In genomic region chr10:71267508-71268240, GRCh38 we compare ENCODE assay signal across 1 cellular context.
TF ChIP-seq lines count a peak whose summit lies in the region.

No MANE protein-coding gene starts in this region.

TF ChIP-seq in A549, 52 proteins besides CTCF, POLR2A, EP300 and RAD21:
- TF ChIP-seq CHD2 (IDR thresholded peaks at IDR 0.05; ENCODE audit: low read length, partially characterized antibody) (no peak), CBX2 (IDR thresholded peaks at IDR 0.05; ENCODE audit: borderline replicate concordance, low read depth) (no peak), CHD4 (IDR thresholded peaks at IDR 0.05; ENCODE audit: borderline replicate concordance) (no peak), EHMT2 (IDR thresholded peaks at IDR 0.05; ENCODE audit: low read depth) (no peak), HOXB13 (CRISPR knock-in tag; IDR thresholded peaks at IDR 0.05; ENCODE audit: low read depth) (no peak), MYC (IDR thresholded peaks at IDR 0.05; ENCODE audit: borderline replicate concordance, low read length) (no peak), ZC3H11A (IDR thresholded peaks at IDR 0.05) (no peak), RNF2 (IDR thresholded peaks at IDR 0.05; ENCODE audit: borderline replicate concordance, low read depth) (no peak), SMC3 (IDR thresholded peaks at IDR 0.05) (no peak), SREBF2 (IDR thresholded peaks at IDR 0.05) (no peak), TFCP2L1 (CRISPR knock-in tag; IDR thresholded peaks at IDR 0.05) (no peak), HDAC2 (IDR thresholded peaks at IDR 0.05) (no peak), HEYL (CRISPR knock-in tag; IDR thresholded peaks at IDR 0.05) (no peak), MAFK (IDR thresholded peaks at IDR 0.05; ENCODE audit: partially characterized antibody) (no peak)
- TF ChIP-seq, protein P1, sequence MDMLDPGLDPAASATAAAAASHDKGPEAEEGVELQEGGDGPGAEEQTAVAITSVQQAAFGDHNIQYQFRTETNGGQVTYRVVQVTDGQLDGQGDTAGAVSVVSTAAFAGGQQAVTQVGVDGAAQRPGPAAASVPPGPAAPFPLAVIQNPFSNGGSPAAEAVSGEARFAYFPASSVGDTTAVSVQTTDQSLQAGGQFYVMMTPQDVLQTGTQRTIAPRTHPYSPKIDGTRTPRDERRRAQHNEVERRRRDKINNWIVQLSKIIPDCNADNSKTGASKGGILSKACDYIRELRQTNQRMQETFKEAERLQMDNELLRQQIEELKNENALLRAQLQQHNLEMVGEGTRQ (IDR thresholded peaks at IDR 0.05): no peak
- TF ChIP-seq, protein P2, sequence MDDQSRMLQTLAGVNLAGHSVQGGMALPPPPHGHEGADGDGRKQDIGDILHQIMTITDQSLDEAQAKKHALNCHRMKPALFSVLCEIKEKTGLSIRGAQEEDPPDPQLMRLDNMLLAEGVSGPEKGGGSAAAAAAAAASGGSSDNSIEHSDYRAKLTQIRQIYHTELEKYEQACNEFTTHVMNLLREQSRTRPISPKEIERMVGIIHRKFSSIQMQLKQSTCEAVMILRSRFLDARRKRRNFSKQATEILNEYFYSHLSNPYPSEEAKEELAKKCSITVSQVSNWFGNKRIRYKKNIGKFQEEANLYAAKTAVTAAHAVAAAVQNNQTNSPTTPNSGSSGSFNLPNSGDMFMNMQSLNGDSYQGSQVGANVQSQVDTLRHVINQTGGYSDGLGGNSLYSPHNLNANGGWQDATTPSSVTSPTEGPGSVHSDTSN (IDR thresholded peaks at IDR 0.05): no peak
- TF ChIP-seq, protein P3, sequence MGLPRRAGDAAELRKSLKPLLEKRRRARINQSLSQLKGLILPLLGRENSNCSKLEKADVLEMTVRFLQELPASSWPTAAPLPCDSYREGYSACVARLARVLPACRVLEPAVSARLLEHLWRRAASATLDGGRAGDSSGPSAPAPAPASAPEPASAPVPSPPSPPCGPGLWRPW (IDR thresholded peaks at IDR 0.05): no peak
- TF ChIP-seq, protein P4, sequence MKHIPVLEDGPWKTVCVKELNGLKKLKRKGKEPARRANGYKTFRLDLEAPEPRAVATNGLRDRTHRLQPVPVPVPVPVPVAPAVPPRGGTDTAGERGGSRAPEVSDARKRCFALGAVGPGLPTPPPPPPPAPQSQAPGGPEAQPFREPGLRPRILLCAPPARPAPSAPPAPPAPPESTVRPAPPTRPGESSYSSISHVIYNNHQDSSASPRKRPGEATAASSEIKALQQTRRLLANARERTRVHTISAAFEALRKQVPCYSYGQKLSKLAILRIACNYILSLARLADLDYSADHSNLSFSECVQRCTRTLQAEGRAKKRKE (CRISPR knock-in tag; IDR thresholded peaks at IDR 0.05; ENCODE audit: low read depth): no peak
